ENCODE assay signal across 8 cellular contexts in genomic region chr15:92733934-92734521, GRCh38.
A peak's percentile ranks its signal among the peaks of the same experiment; 100 is the strongest.
DNase-seq lines count a peak whose midpoint lies in the region; ATAC-seq, FAIRE-seq and TF ChIP-seq lines count a peak whose summit lies in the region.

No MANE protein-coding gene starts in this region.

- H3K27me3 Mint-ChIP-seq in activated T-helper 1 cell treated with anti-CD3 and anti-CD28 coated beads, Interleukin-12 subunit alpha, Interleukin-12 subunit beta, Interleukin-2, Interleukin-4 antibody, amounts not matched to agents 30 ng/mL and 10 ng/mL and 1 ng/mL, durations not matched to agents 14 hours and 24 hours and 36 hours (ENCODE audit: insufficient read depth) = peaks cover 25% of the 10 kb centered on the region

- peak; percentile 32 for ATAC-seq in omental fat pad (ENCODE audit: low FRiP score)
- no peak for ATAC-seq in GM21526 (IDR thresholded peaks at IDR 0.05; ENCODE audit: low FRiP score, unreplicated experiment)
- ATAC-seq in GM18861 (IDR thresholded peaks at IDR 0.05; ENCODE audit: unreplicated experiment) = no peak

- DNase-seq in stimulated activated CD4-positive, alpha-beta T cell treated with anti-CD3 and anti-CD28 coated beads, Interleukin-15, amount 100 ng/mL, for 24 hours = peak; percentile 29
- no peak for DNase-seq in stimulated activated CD4-positive, alpha-beta T cell treated with anti-CD3 and anti-CD28 coated beads, Interleukin-4, amount 100 ng/mL, for 24 hours
- no peak for DNase-seq in activated T-helper 1 cell treated with anti-CD3 and anti-CD28 coated beads, Interleukin-12 subunit alpha, Interleukin-12 subunit beta, Interleukin-2, Interleukin-4 antibody, amounts not matched to agents 30 ng/mL and 10 ng/mL and 1 ng/mL, durations not matched to agents 14 hours and 24 hours and 36 hours (ENCODE audit: low spot score)
- DNase-seq in frontal cortex (ENCODE audit: low spot score in 2 of 2) (peak; percentile 26 to 28), omental fat pad (ENCODE audit: low spot score) (no peak), HK-2 (ENCODE audit: unreplicated experiment) (no peak)

- no peak overlapping the region for H3K27ac Mint-ChIP-seq in activated T-helper 1 cell treated with anti-CD3 and anti-CD28 coated beads, Interleukin-12 subunit alpha, Interleukin-12 subunit beta, Interleukin-2, Interleukin-4 antibody, amounts not matched to agents 30 ng/mL and 10 ng/mL and 1 ng/mL, durations not matched to agents 14 hours and 24 hours and 36 hours

- no peaks in the 10 kb centered on the region for H3K9me3 Mint-ChIP-seq in activated T-helper 1 cell treated with anti-CD3 and anti-CD28 coated beads, Interleukin-12 subunit alpha, Interleukin-12 subunit beta, Interleukin-2, Interleukin-4 antibody, amounts not matched to agents 30 ng/mL and 10 ng/mL and 1 ng/mL, durations not matched to agents 14 hours and 24 hours and 36 hours

- H3K4me3 Mint-ChIP-seq in activated T-helper 1 cell treated with anti-CD3 and anti-CD28 coated beads, Interleukin-12 subunit alpha, Interleukin-12 subunit beta, Interleukin-2, Interleukin-4 antibody, amounts not matched to agents 30 ng/mL and 10 ng/mL and 1 ng/mL, durations not matched to agents 14 hours and 24 hours and 36 hours = peak overlapping the region; percentile 78

- no peak for TF ChIP-seq CTCF in omental fat pad (IDR thresholded peaks at IDR 0.05)

- H3K4me1 Mint-ChIP-seq in activated T-helper 1 cell treated with anti-CD3 and anti-CD28 coated beads, Interleukin-12 subunit alpha, Interleukin-12 subunit beta, Interleukin-2, Interleukin-4 antibody, amounts not matched to agents 30 ng/mL and 10 ng/mL and 1 ng/mL, durations not matched to agents 14 hours and 24 hours and 36 hours (ENCODE audit: low read depth) = no peaks in the 10 kb centered on the region

- no peaks in the 10 kb centered on the region for H3K36me3 Mint-ChIP-seq in activated T-helper 1 cell treated with anti-CD3 and anti-CD28 coated beads, Interleukin-12 subunit alpha, Interleukin-12 subunit beta, Interleukin-2, Interleukin-4 antibody, amounts not matched to agents 30 ng/mL and 10 ng/mL and 1 ng/mL, durations not matched to agents 14 hours and 24 hours and 36 hours (ENCODE audit: low read depth)

- intact Hi-C loops in activated T-helper 1 cell treated with anti-CD3 and anti-CD28 coated beads, Interleukin-12 subunit alpha, Interleukin-12 subunit beta, Interleukin-2, Interleukin-4 antibody, amounts not matched to agents 30 ng/mL and 10 ng/mL and 1 ng/mL, durations not matched to agents 14 hours and 24 hours and 36 hours (cut with micrococcal nuclease) = no loop called here

- no peak for FAIRE-seq in frontal cortex (lab: Jason Lieb, UNC)

Comparison
In these comparisons a context has a peak if more than half of its experiments do, and no peak if none do; other contexts are left out.
1. DNase-seq: peak in stimulated activated CD4-positive, alpha-beta T cell treated with anti-CD3 and anti-CD28 coated beads, Interleukin-15, amount 100 ng/mL, for 24 hours (single experiment) and frontal cortex (2 of 2); none in stimulated activated CD4-positive, alpha-beta T cell treated with anti-CD3 and anti-CD28 coated beads, Interleukin-4, amount 100 ng/mL, for 24 hours (single experiment), activated T-helper 1 cell treated with anti-CD3 and anti-CD28 coated beads, Interleukin-12 subunit alpha, Interleukin-12 subunit beta, Interleukin-2, Interleukin-4 antibody, amounts not matched to agents 30 ng/mL and 10 ng/mL and 1 ng/mL, durations not matched to agents 14 hours and 24 hours and 36 hours (single experiment), omental fat pad (single experiment) and HK-2 (single experiment).